In the genomic region with DNA sequence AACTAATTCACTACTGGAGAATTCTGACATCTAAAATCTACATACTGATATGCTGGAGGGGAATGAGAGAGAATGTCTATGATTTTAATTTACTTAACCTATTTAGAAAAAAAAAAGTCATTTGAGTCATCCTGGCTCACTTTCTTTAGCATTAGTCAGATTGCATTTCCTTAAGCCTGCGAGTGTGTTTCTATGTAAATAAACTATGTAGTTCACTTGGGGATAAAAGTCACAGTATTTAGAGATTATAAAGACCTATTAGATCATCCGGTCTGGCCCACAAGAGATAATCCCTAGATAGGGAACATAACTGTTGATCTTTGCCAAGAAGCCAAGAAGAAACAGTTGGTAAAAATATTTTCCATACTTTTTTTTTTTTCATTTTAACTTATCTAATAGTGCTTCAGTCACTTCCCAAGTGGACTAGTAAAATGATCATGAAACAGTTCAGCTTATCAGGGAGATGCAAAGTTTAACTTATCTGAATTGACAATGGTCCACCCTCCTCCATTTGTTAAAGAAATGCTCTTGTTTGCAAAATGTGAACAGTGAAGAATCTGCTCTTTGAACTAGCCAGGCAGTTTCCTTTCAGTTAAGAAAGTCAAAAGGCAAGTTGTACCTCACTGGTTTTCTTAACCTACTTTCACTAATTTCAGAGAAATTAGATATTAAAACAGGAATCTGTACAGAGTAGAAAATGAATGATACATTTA, we compare ENCODE assay signal across 10 cellular contexts. TPM values are rescaled to one million over a fixed set of nuclear protein-coding genes. Genes with fewer than 3 reads are reported as not detected.
DNase-seq lines count a peak whose midpoint lies in the region; ATAC-seq, FAIRE-seq and TF ChIP-seq lines count a peak whose summit lies in the region.
"Had no signal": no experiment of that assay in that cellular context is flagged by ENCODE, and none has a peak within 500 bp of the region (broad histone marks: within the 10 kb centered on the region; RNA-seq: fewer than 3 reads in every experiment).

No MANE protein-coding gene starts in this region.

- DNase-seq in AG08395 (ENCODE audit: low spot score) (peak; percentile 75), PC-3 (peak; percentile 96), endothelial cell of umbilical vein (ENCODE audit: low read depth, low spot score) (peak; percentile 88), mesendoderm (peak; percentile 22), NCI-H187 treated with DMSO at 0.1 percent for 48 hours (lab: John Stamatoyannopoulos, UW) (no peak), amygdala (lab: John Stamatoyannopoulos, UW) (no peak), OCI-M1 (lab: John Stamatoyannopoulos, UW) (no peak)
- DNase-seq: COR-L47, NCI-H69 had no signal

- H4K5ac ChIP-seq in mesendoderm (ENCODE audit: low read length) = no peak overlapping the region

- TF ChIP-seq POLR2A in endothelial cell of umbilical vein (IDR thresholded peaks at IDR 0.05; ENCODE audit: low read depth, low read length) = peak; percentile 30

- peaks cover 92% of the 10 kb centered on the region for H3K79me2 ChIP-seq in PC-3 (ENCODE audit: low read length)
- peaks cover 78% of the 10 kb centered on the region for H3K79me2 ChIP-seq in endothelial cell of umbilical vein (ENCODE audit: control insufficient read depth, insufficient read depth, low read length)
- no peaks in the 10 kb centered on the region for H3K79me2 ChIP-seq in mesendoderm (ENCODE audit: control insufficient read depth, insufficient read depth, low read length)

- no peaks in the 10 kb centered on the region for H3K79me1 ChIP-seq in mesendoderm (ENCODE audit: low read length)

- no peak overlapping the region for H3K56ac ChIP-seq in mesendoderm (ENCODE audit: low read length)

- H3K18ac ChIP-seq in mesendoderm (ENCODE audit: low read length) = no peak overlapping the region

- H4K20me1 ChIP-seq in PC-3 (ENCODE audit: low read length) (peaks cover 45% of the 10 kb centered on the region), endothelial cell of umbilical vein (replicated peaks; ENCODE audit: control insufficient read depth, extremely low read depth, insufficient read depth, low read length) (no peaks in the 10 kb centered on the region)

- H3K9me3 ChIP-seq in PC-3 (ENCODE audit: low read length) (no peaks in the 10 kb centered on the region), endothelial cell of umbilical vein (replicated peaks; ENCODE audit: control insufficient read depth, insufficient read depth, low read length) (no peaks in the 10 kb centered on the region)

- H3K27ac ChIP-seq in PC-3 (ENCODE audit: low read length) (peak overlapping the region; percentile 78), endothelial cell of umbilical vein (ENCODE audit: insufficient read depth, low read depth, low read length) (peak overlapping the region; percentile 79), mesendoderm (ENCODE audit: low read depth, low read length) (no peak overlapping the region)

- H3K9ac ChIP-seq in PC-3 (ENCODE audit: low read length) = peak overlapping the region; percentile 33; the same call in 1 of the 2 replicates
- peak overlapping the region; percentile 51 for H3K9ac ChIP-seq in endothelial cell of umbilical vein (replicated peaks; ENCODE audit: extremely low read depth, insufficient read depth, low read length)
- H3K9ac ChIP-seq in mesendoderm (ENCODE audit: low read length) = no peak overlapping the region

- H3K27me3 ChIP-seq in PC-3 (ENCODE audit: low read length) = no peaks in the 10 kb centered on the region
- no peaks in the 10 kb centered on the region for H3K27me3 ChIP-seq in endothelial cell of umbilical vein (ENCODE audit: control insufficient read depth in 2 of 2, insufficient read depth in 2 of 2, low read length in 2 of 2)
- H3K27me3 ChIP-seq in mesendoderm (ENCODE audit: insufficient read depth, low read length, poor library complexity) = no peaks in the 10 kb centered on the region

- ATAC-seq in PC-3 (peak; percentile 47), HG03135 (IDR thresholded peaks at IDR 0.05; ENCODE audit: unreplicated experiment) (no peak)

- intact Hi-C loops in PC-3 (cut with micrococcal nuclease) (loop anchor here (1.0 to 5.0 kb wide), 2 partner anchors 35 to 542 kb away; no protein-coding TSS in a partner anchor), endothelial cell of umbilical vein (cut with micrococcal nuclease) (loop anchor here (1.0 to 5.0 kb wide), 7 partner anchors 20 to 415 kb away; no protein-coding TSS in a partner anchor)

- H2BK120ac ChIP-seq in mesendoderm (ENCODE audit: low read depth, low read length) = no peak overlapping the region

- H3K4me1 ChIP-seq in PC-3 (ENCODE audit: insufficient read depth, low read length) (peaks cover 81% of the 10 kb centered on the region), endothelial cell of umbilical vein (ENCODE audit: control insufficient read depth, extremely low read depth, insufficient read depth, low read length) (peaks cover 65% of the 10 kb centered on the region), mesendoderm (ENCODE audit: control insufficient read depth, low read depth, low read length) (no peaks in the 10 kb centered on the region)

- peaks cover 49% of the 10 kb centered on the region for H3K36me3 ChIP-seq in PC-3 (ENCODE audit: low read depth, low read length)
- no peaks in the 10 kb centered on the region for H3K36me3 ChIP-seq in endothelial cell of umbilical vein (ENCODE audit: control insufficient read depth in 2 of 2, extremely low read depth in 1 of 2, insufficient read depth in 2 of 2, low read length in 2 of 2)
- no peaks in the 10 kb centered on the region for H3K36me3 ChIP-seq in mesendoderm (ENCODE audit: control insufficient read depth, insufficient read depth, low read length)

- TF ChIP-seq CTCF in PC-3 (conservative IDR thresholded peaks at IDR 0.05; ENCODE audit: low read depth, low read length) = no peak
- no peak for TF ChIP-seq CTCF in endothelial cell of umbilical vein (IDR thresholded peaks at IDR 0.05; ENCODE audit: extremely low read depth in 1 of 2, insufficient read depth in 1 of 2, low read depth in 1 of 2, low read length in 2 of 2)

- POLR2A ChIA-PET in PC-3 (lab: Charles Lee; ENCODE audit: unreplicated experiment) (no interaction called here), endothelial cell of umbilical vein (lab: Charles Lee) (no interaction called here)

- H3K4ac ChIP-seq in mesendoderm (ENCODE audit: low read depth, low read length) = no peak overlapping the region

- peak; percentile 69 for FAIRE-seq in endothelial cell of umbilical vein (lab: Jason Lieb, UNC)

- H3K4me3 ChIP-seq in PC-3 (ENCODE audit: low read length) (no peak overlapping the region), endothelial cell of umbilical vein (replicated peaks in 1 of 3; ENCODE audit: insufficient read depth in 1 of 3, low read depth in 1 of 3, low read length in 3 of 3) (peak overlapping the region in 1 of 3 experiments; percentile 8), mesendoderm (ENCODE audit: low read length) (no peak overlapping the region)

- peaks cover 35% of the 10 kb centered on the region for H3F3A ChIP-seq in PC-3 (ENCODE audit: low read length, unreplicated experiment)

- H3K4me2 ChIP-seq in PC-3 (ENCODE audit: low read length) (peak overlapping the region; percentile 58), endothelial cell of umbilical vein (ENCODE audit: insufficient read depth, low read length) (peak overlapping the region; percentile 72), mesendoderm (ENCODE audit: low read length) (no peak overlapping the region)

- no peaks in the 10 kb centered on the region for H3K9me1 ChIP-seq in endothelial cell of umbilical vein (replicated peaks; ENCODE audit: control insufficient read depth, extremely low read depth, insufficient read depth, low read length)

- no peak overlapping the region for H3K23ac ChIP-seq in mesendoderm (ENCODE audit: low read length)

- no peak overlapping the region for H2BK15ac ChIP-seq in mesendoderm (replicated peaks; ENCODE audit: low read depth)

- H3K9me2 ChIP-seq in PC-3 (replicated peaks; ENCODE audit: low read length) = no peaks in the 10 kb centered on the region

- H2AK5ac ChIP-seq in mesendoderm (ENCODE audit: low read length) = no peak overlapping the region

- BruUV-seq in PC-3 (replicated peaks; lab: Mats Ljungman, UMichigan) (TSS peak; percentile 52), endothelial cell of umbilical vein (replicated peaks; lab: Mats Ljungman, UMichigan) (no TSS peak)

- H2AFZ ChIP-seq in PC-3 (ENCODE audit: low read length) (no peak overlapping the region), endothelial cell of umbilical vein (ENCODE audit: low read depth, low read length) (no peak overlapping the region)

- no peak overlapping the region for H2BK5ac ChIP-seq in mesendoderm (ENCODE audit: low read length)

- no CpG with 5 or more reads among the region's 2 CpGs for whole genome bisulfite sequencing in mesendoderm (ENCODE audit: extremely low coverage, insufficient coverage, low lambda C conversion rate)

- no peak overlapping the region for H4K8ac ChIP-seq in mesendoderm (ENCODE audit: low read depth, low read length)

- dilution Hi-C loops in endothelial cell of umbilical vein (cut with MboI; ENCODE audit: extremely low pct_ligation_motif_present, low sequenced_read_pairs) = no loop called here

- CTCF ChIA-PET in PC-3 (lab: Charles Lee) = interaction anchor here (0.7 to 1.0 kb wide), 2 partner anchors 29 to 482 kb away, joined by 3 to 5 read pairs; no protein-coding TSS in a partner anchor
- CTCF ChIA-PET in endothelial cell of umbilical vein (lab: Charles Lee) = interaction anchor here (1.5 to 1.6 kb wide), 2 partner anchors 11 to 368 kb away, joined by 3 to 4 read pairs; no protein-coding TSS in a partner anchor

TF ChIP-seq in endothelial cell of umbilical vein, 7 proteins besides CTCF, POLR2A, EP300 and RAD21:
- peak; percentile 87 for TF ChIP-seq GATA2 (IDR thresholded peaks at IDR 0.05; ENCODE audit: insufficient read depth, insufficient read length, low read depth, low read length)
- TF ChIP-seq MYC (IDR thresholded peaks at IDR 0.05; ENCODE audit: low read depth, low read length) = no peak
- peak; percentile 94 for TF ChIP-seq FOS (IDR thresholded peaks at IDR 0.05; ENCODE audit: borderline replicate concordance, insufficient read depth, low read length)
- TF ChIP-seq POLR2AphosphoS5 (IDR thresholded peaks at IDR 0.05; ENCODE audit: insufficient read depth, low read depth, low read length) = peak; percentile 66
- peak; percentile 83 for TF ChIP-seq JUN (IDR thresholded peaks at IDR 0.05; ENCODE audit: borderline replicate concordance, insufficient read depth, insufficient read length, low read depth)
TF ChIP-seq in endothelial cell of umbilical vein: peak in this region for 4.

RNA-seq across cellular contexts. Expression of a gene that starts 21.2 kb away (rescaled TPM):
- total RNA-seq in PC-3 (2014; rRNA removed) (5.4 and 5.7 TPM in 2 replicates), endothelial cell of umbilical vein (2.4 and 3.5 TPM in 2 replicates)
- polyA plus RNA-seq in endothelial cell of umbilical vein = 0.12 TPM in 1 of 2 replicates, not detected in the other
- polyA plus RNA-seq in endothelial cell of umbilical vein (2011; cell fraction: cytosol; rRNA removed) = not detected in 2 replicates
- polyA plus RNA-seq in endothelial cell of umbilical vein (2011; cell fraction: nucleus; rRNA removed) = 0.84 and 0.93 TPM in 2 replicates
- 0.21 TPM in 1 of 2 replicates, not detected in the other for polyA plus RNA-seq in endothelial cell of umbilical vein (2012)
- 3.8 and 4.3 TPM in 2 replicates for polyA minus RNA-seq in endothelial cell of umbilical vein
- polyA minus RNA-seq in endothelial cell of umbilical vein (2011; cell fraction: cytosol; rRNA and poly(A)+ RNA removed) = not detected
- polyA minus RNA-seq in endothelial cell of umbilical vein (2011; cell fraction: nucleus; rRNA and poly(A)+ RNA removed) = 8.1 and 24.4 TPM in 2 replicates
- not detected for polyA plus RNA-seq in mesendoderm (2013, experiment 1 of 2)
- not detected for polyA plus RNA-seq in mesendoderm (2013, experiment 2 of 2)

Comparison
In these comparisons a context has a peak if more than half of its experiments do, and no peak if none do; other contexts are left out.
1. DNase-seq: peak in AG08395 (single experiment), PC-3 (single experiment), endothelial cell of umbilical vein (single experiment) and mesendoderm (single experiment); none in NCI-H187 treated with DMSO at 0.1 percent for 48 hours (single experiment), amygdala (0 of 56) and OCI-M1 (single experiment).